14 cellular contexts compared by ENCODE assay signal in genomic region chr2:106566050-106566449, GRCh38.
DNase-seq lines count a peak whose midpoint lies in the region; ATAC-seq and TF ChIP-seq lines count a peak whose summit lies in the region.
"Had no signal": no experiment of that assay in that cellular context is flagged by ENCODE, and none has a peak within 500 bp of the region (broad histone marks: within the 10 kb centered on the region; RNA-seq: fewer than 3 reads in every experiment).

No MANE protein-coding gene starts in this region.

- WGBS in right lobe of liver (ENCODE audit: insufficient coverage, low coverage, low lambda C conversion rate, missing lambda C conversion rate) = 49% methylated on average over 6 of the region's 6 CpGs

- DNase-seq in activated T-cell treated with anti-CD3 and anti-CD28 coated beads for 48 hours (ENCODE audit: low read depth) = peak; percentile 39
- no peak for DNase-seq in activated T-cell treated with anti-CD3 and anti-CD28 coated beads, Interleukin-2, amount 50 U/mL, for 1 hour
- DNase-seq in activated T-cell treated with anti-CD3 and anti-CD28 coated beads, Interleukin-2, amount 50 U/mL, for 48 hours = peak; percentile 64 to 70
- peak in 1 of 3 donors; percentile 52 for DNase-seq in right lobe of liver
- no peak for DNase-seq in occipital lobe (lab: John Stamatoyannopoulos, UW)
- no peak for DNase-seq in NCI-H526 treated with DMSO at 0.1 percent for 48 hours (lab: John Stamatoyannopoulos, UW)
- DNase-seq: activated naive CD8-positive, alpha-beta T cell treated with anti-CD3 and anti-CD28 coated beads, Interleukin-2, amount 10 ng/mL, durations not matched to agents 7 days and 5 days; CD4-positive, CD25-positive, alpha-beta regulatory T cell; esophagus squamous epithelium; NCI-H187 treated with DMSO at 0.1 percent for 48 hours; T-cell had no signal

- no peaks in the 10 kb centered on the region for H3K36me3 ChIP-seq in right lobe of liver
- no peaks in the 10 kb centered on the region for H3K36me3 ChIP-seq in stomach smooth muscle (ENCODE audit: control insufficient read depth in 2 of 2, insufficient read depth in 2 of 2, low read length in 2 of 2)
- H3K36me3 ChIP-seq: esophagus squamous epithelium had no signal

- H3K9ac ChIP-seq in stomach smooth muscle (ENCODE audit: low read length in 2 of 2) = no peak overlapping the region

- no peaks in the 10 kb centered on the region for H3K4me1 ChIP-seq in right lobe of liver
- peaks cover 43% of the 10 kb centered on the region for H3K4me1 ChIP-seq in stomach smooth muscle (ENCODE audit: control insufficient read depth, insufficient read depth, low read length)

- ATAC-seq in right lobe of liver (peak; percentile 17 to 83 (median 20)), HG02588 (IDR thresholded peaks at IDR 0.05; ENCODE audit: unreplicated experiment) (no peak)

- no peaks in the 10 kb centered on the region for H3K9me3 ChIP-seq in right lobe of liver
- no peaks in the 10 kb centered on the region for H3K9me3 ChIP-seq in stomach smooth muscle (ENCODE audit: control insufficient read depth in 2 of 2, low read length in 2 of 2)
- H3K9me3 ChIP-seq: esophagus squamous epithelium had no signal

- TF ChIP-seq POLR2A in right lobe of liver (IDR thresholded peaks at IDR 0.05) = no peak

- no peak overlapping the region for H3K4me3 ChIP-seq in right lobe of liver
- H3K4me3 ChIP-seq in stomach smooth muscle (ENCODE audit: low read length in 2 of 2) = no peak overlapping the region
- H3K4me3 ChIP-seq: esophagus squamous epithelium had no signal

- H3K27me3 ChIP-seq in right lobe of liver (no peaks in the 10 kb centered on the region), stomach smooth muscle (ENCODE audit: control insufficient read depth in 1 of 2, insufficient read depth in 2 of 2, low read length in 2 of 2) (no peaks in the 10 kb centered on the region)
- H3K27me3 ChIP-seq: esophagus squamous epithelium had no signal

- TF ChIP-seq CTCF in right lobe of liver (IDR thresholded peaks at IDR 0.05) = no peak

- intact Hi-C loops in right lobe of liver (cut with DNase I) = no loop called here

- H3K27ac ChIP-seq in right lobe of liver (no peak overlapping the region), stomach smooth muscle (ENCODE audit: low read length) (peak overlapping the region; percentile 6)
- H3K27ac ChIP-seq: esophagus squamous epithelium, HL-60 had no signal

Comparison
In these comparisons a context has a peak if more than half of its experiments do, and no peak if none do; other contexts are left out.
1. DNase-seq: peak in activated T-cell treated with anti-CD3 and anti-CD28 coated beads for 48 hours (single experiment) and activated T-cell treated with anti-CD3 and anti-CD28 coated beads, Interleukin-2, amount 50 U/mL, for 48 hours (2 of 2); none in activated T-cell treated with anti-CD3 and anti-CD28 coated beads, Interleukin-2, amount 50 U/mL, for 1 hour (single experiment), occipital lobe (single experiment) and NCI-H526 treated with DMSO at 0.1 percent for 48 hours (single experiment).